Comparison of ENCODE assay signal across 18 cellular contexts in the genomic region with DNA sequence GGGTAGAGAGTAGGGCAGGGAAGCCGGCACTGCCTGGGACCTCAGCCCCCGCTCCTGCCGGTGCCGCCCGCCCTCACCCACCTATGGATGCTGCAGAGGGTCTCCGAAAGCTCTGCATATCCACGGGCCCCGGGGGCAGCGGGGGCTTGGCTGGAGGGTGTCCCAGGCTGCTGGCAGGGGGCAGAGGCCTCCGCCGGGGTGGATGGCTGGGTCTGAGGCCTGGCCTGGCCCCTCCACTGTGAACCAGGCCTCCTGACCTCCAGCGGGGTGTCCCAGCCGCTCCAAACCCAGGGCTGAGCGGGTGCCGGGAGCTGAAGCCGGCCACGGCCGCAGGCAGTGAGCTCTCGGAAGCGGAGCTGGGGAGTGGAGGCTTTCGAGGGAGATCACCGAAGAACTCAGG. TPM values are rescaled to one million over a fixed set of nuclear protein-coding genes. Genes with fewer than 3 reads are reported as not detected.
DNase-seq lines count a peak whose midpoint lies in the region; ATAC-seq and TF ChIP-seq lines count a peak whose summit lies in the region.
"Had no signal": no experiment of that assay in that cellular context is flagged by ENCODE, and none has a peak within 500 bp of the region (broad histone marks: within the 10 kb centered on the region; RNA-seq: fewer than 3 reads in every experiment).

No MANE protein-coding gene starts in this region.

- no peak overlapping the region for H2BK5ac ChIP-seq in mesenchymal stem cell (ENCODE audit: low read depth, low read length, poor library complexity, severe bottlenecking)

- H2AFZ ChIP-seq in mesenchymal stem cell (ENCODE audit: low read depth, low read length) = no peak overlapping the region
- H2AFZ ChIP-seq: GM23248 had no signal

- H3K79me1 ChIP-seq in mesenchymal stem cell (replicated peaks; ENCODE audit: low read length, poor library complexity, severe bottlenecking) = no peaks in the 10 kb centered on the region

- WGBS in mesenchymal stem cell = 91% methylated on average over 22 of the region's 22 CpGs

- H3K9me3 Mint-ChIP-seq in CD14-positive monocyte = peaks cover 0 to 1% (median 0%) of the 10 kb centered on the region in 7 donors
- no peaks in the 10 kb centered on the region for H3K9me3 Mint-ChIP-seq in stimulated activated memory B cell treated with anti-CD40 and anti-IgM and Interleukin-4, amounts not matched to agents 10 μg/mL and 1 μg/mL and 100 μg/mL, for 72 hours
- H3K9me3 Mint-ChIP-seq: CD4-positive, alpha-beta T cell; HFFc6 had no signal

- no peak overlapping the region for H2BK12ac ChIP-seq in mesenchymal stem cell (ENCODE audit: low read length in 2 of 2)

- no peak overlapping the region for H2BK120ac ChIP-seq in mesenchymal stem cell (ENCODE audit: low read depth, low read length)

- H3K9me3 ChIP-seq in NT2/D1 (ENCODE audit: insufficient read depth, low read length) = no peaks in the 10 kb centered on the region
- no peaks in the 10 kb centered on the region for H3K9me3 ChIP-seq in mesenchymal stem cell (ENCODE audit: control insufficient read depth, low read length)
- H3K9me3 ChIP-seq in left lung = no peaks in the 10 kb centered on the region
- H3K9me3 ChIP-seq: Caco-2 had no signal

- peaks cover 0 to 4% (median 0%) of the 10 kb centered on the region in 3 donors for H3K27me3 Mint-ChIP-seq in CD14-positive monocyte (ENCODE audit: low read depth in 3 of 3)
- peaks cover 11% of the 10 kb centered on the region for H3K27me3 Mint-ChIP-seq in stimulated activated memory B cell treated with anti-CD40 and anti-IgM and Interleukin-4, amounts not matched to agents 10 μg/mL and 1 μg/mL and 100 μg/mL, for 72 hours
- H3K27me3 Mint-ChIP-seq: B cell; CD4-positive, alpha-beta T cell had no signal

- H3K4me3 Mint-ChIP-seq in CD14-positive monocyte = peak overlapping the region; percentile 7 to 52
- no peak overlapping the region for H3K4me3 Mint-ChIP-seq in stimulated activated memory B cell treated with anti-CD40 and anti-IgM and Interleukin-4, amounts not matched to agents 10 μg/mL and 1 μg/mL and 100 μg/mL, for 72 hours
- H3K4me3 Mint-ChIP-seq: B cell; CD4-positive, alpha-beta T cell; HFFc6 had no signal

- no peak overlapping the region for H3K14ac ChIP-seq in mesenchymal stem cell (ENCODE audit: low read length in 2 of 2)

- H3K4me1 ChIP-seq in NT2/D1 (ENCODE audit: insufficient read depth, insufficient read length) = peaks cover 28% of the 10 kb centered on the region
- H3K4me1 ChIP-seq in mesenchymal stem cell (ENCODE audit: control insufficient read depth, insufficient read depth, low read depth, low read length) = peaks cover 12% of the 10 kb centered on the region
- H3K4me1 ChIP-seq in left lung = peaks cover 0 to 82% of the 10 kb centered on the region in 2 donors
- H3K4me1 ChIP-seq: Caco-2 had no signal

- no peak overlapping the region for H3K4me3 ChIP-seq in NT2/D1 (ENCODE audit: insufficient read length, low read depth)
- no peak overlapping the region for H3K4me3 ChIP-seq in mesenchymal stem cell (ENCODE audit: insufficient read depth in 1 of 2, low read depth in 1 of 2, low read length in 2 of 2)
- no peak overlapping the region for H3K4me3 ChIP-seq in left lung
- H3K4me3 ChIP-seq: GM23248, K562 had no signal

- no peaks in the 10 kb centered on the region for H3K27me3 ChIP-seq in NT2/D1 (ENCODE audit: insufficient read depth, insufficient read length)
- H3K27me3 ChIP-seq in mesenchymal stem cell (ENCODE audit: control insufficient read depth in 1 of 2, insufficient read depth in 1 of 2, low read length in 2 of 2) = peaks cover 0 to 4% of the 10 kb centered on the region in 2 experiments
- H3K27me3 ChIP-seq in left lung = no peaks in the 10 kb centered on the region

- H3K4ac ChIP-seq in mesenchymal stem cell (ENCODE audit: low read depth in 1 of 2, low read length in 2 of 2) = no peak overlapping the region

- no peak overlapping the region for H3K23ac ChIP-seq in mesenchymal stem cell (ENCODE audit: low read length in 2 of 2)

- H3K4me2 ChIP-seq in mesenchymal stem cell (ENCODE audit: low read length, poor library complexity, severe bottlenecking) = no peak overlapping the region

- H4K91ac ChIP-seq in mesenchymal stem cell (ENCODE audit: low read length) = no peak overlapping the region

- H2BK15ac ChIP-seq in mesenchymal stem cell (ENCODE audit: low read depth, poor library complexity, severe bottlenecking) = no peak overlapping the region

- H3K27ac ChIP-seq in mesenchymal stem cell (ENCODE audit: low read length, poor library complexity, severe bottlenecking) (no peak overlapping the region), left lung (peak overlapping the region in 1 of 2 donors; percentile 85)
- H3K27ac ChIP-seq: GM23248 had no signal

- H2AK5ac ChIP-seq in mesenchymal stem cell (ENCODE audit: low read length, severe bottlenecking) = no peak overlapping the region

- ATAC-seq in stimulated activated memory B cell treated with anti-CD40 and anti-IgM and Interleukin-4, amounts not matched to agents 10 μg/mL and 1 μg/mL and 100 μg/mL, for 72 hours = peak; percentile 37
- no peak for ATAC-seq in left lung
- ATAC-seq: HCT116, K562 had no signal

- intact Hi-C loops in CD14-positive monocyte (cut with micrococcal nuclease) (no loop called here), left lung (cut with DNase I) (no loop called here)

- H4K8ac ChIP-seq in mesenchymal stem cell (ENCODE audit: low read length) = peak overlapping the region; percentile 8

- TF ChIP-seq CTCF in CD14-positive monocyte (IDR thresholded peaks at IDR 0.05) (no peak), left lung (IDR thresholded peaks at IDR 0.05) (no peak)

- DNase-seq in CD14-positive monocyte (ENCODE audit: low spot score) (no peak), NT2/D1 (ENCODE audit: low read depth, low spot score) (no peak), mesenchymal stem cell (no peak), OCI-M2 (lab: John Stamatoyannopoulos, UW; ENCODE audit: unreplicated experiment) (no peak), cerebellar nuclear complex (lab: John Stamatoyannopoulos, UW) (no peak), left lung (no peak)
- DNase-seq: C1 segment of cervical spinal cord; Caco-2; CD4-positive, alpha-beta T cell; GM23248; H7; HFFc6; IMR-90 had no signal

- H3K9ac ChIP-seq in NT2/D1 (ENCODE audit: insufficient read length, low read depth) (peak overlapping the region; percentile 57), mesenchymal stem cell (ENCODE audit: low read length) (no peak overlapping the region)
- H3K9ac ChIP-seq: GM23248 had no signal

- H3K36me3 ChIP-seq in NT2/D1 (ENCODE audit: insufficient read depth, insufficient read length, low read length) (no peaks in the 10 kb centered on the region), mesenchymal stem cell (ENCODE audit: control insufficient read depth in 1 of 2, insufficient read depth in 2 of 2, low read depth in 1 of 2, low read length in 2 of 2) (peaks cover 0 to 3% of the 10 kb centered on the region in 2 experiments), left lung (peaks cover 0 to 27% of the 10 kb centered on the region in 2 donors)

- H3K36me3 Mint-ChIP-seq in CD14-positive monocyte = peaks cover 37 to 72% of the 10 kb centered on the region in 2 donors
- H3K36me3 Mint-ChIP-seq in stimulated activated memory B cell treated with anti-CD40 and anti-IgM and Interleukin-4, amounts not matched to agents 10 μg/mL and 1 μg/mL and 100 μg/mL, for 72 hours = no peaks in the 10 kb centered on the region

- H3K4me1 Mint-ChIP-seq in CD14-positive monocyte = peaks cover 74% of the 10 kb centered on the region
- H3K4me1 Mint-ChIP-seq in stimulated activated memory B cell treated with anti-CD40 and anti-IgM and Interleukin-4, amounts not matched to agents 10 μg/mL and 1 μg/mL and 100 μg/mL, for 72 hours = no peaks in the 10 kb centered on the region

- H3K18ac ChIP-seq in mesenchymal stem cell (ENCODE audit: low read depth in 1 of 2, low read length in 2 of 2) = no peak overlapping the region

- peak overlapping the region in 2 of 7 donors; percentile 63 to 80 for H3K27ac Mint-ChIP-seq in CD14-positive monocyte
- no peak overlapping the region for H3K27ac Mint-ChIP-seq in stimulated activated memory B cell treated with anti-CD40 and anti-IgM and Interleukin-4, amounts not matched to agents 10 μg/mL and 1 μg/mL and 100 μg/mL, for 72 hours
- H3K27ac Mint-ChIP-seq: B cell; CD4-positive, alpha-beta T cell; HFFc6 had no signal

RNA-seq across cellular contexts. Expression of a gene that starts 4.1 kb away (rescaled TPM):
- polyA plus RNA-seq in CD14-positive monocyte = 10 to 100 TPM; 43.3 to 69.0 TPM
- polyA plus RNA-seq in mesenchymal stem cell (2013, experiment 1 of 2) = 0.03 TPM
- not detected for polyA plus RNA-seq in mesenchymal stem cell (2013, experiment 2 of 2)
- total RNA-seq in left lung = 10 to 100 TPM; 10.7 to 26.8 TPM
- total RNA-seq: A172, Caco-2, GM23248, IMR-90 had no signal
- polyA plus RNA-seq: GM23248 had no signal

RNA-seq across cellular contexts. Expression of a gene that starts 15.7 kb away (rescaled TPM):
- 1 to 10 TPM; 4.1 to 4.7 TPM for polyA plus RNA-seq in CD14-positive monocyte
- 21.2 TPM for polyA plus RNA-seq in mesenchymal stem cell (2013, experiment 1 of 2)
- 19.1 TPM for polyA plus RNA-seq in mesenchymal stem cell (2013, experiment 2 of 2)
- total RNA-seq in left lung = 10 to 100 TPM; 15.4 to 19.2 TPM

RNA-seq across cellular contexts. Expression of a gene that starts 53.5 kb away (rescaled TPM):
- 100 to 1,000 TPM in 1 of 2 donors, 10 to 100 TPM in 1; 77.0 to 116 TPM for polyA plus RNA-seq in CD14-positive monocyte
- 84.5 TPM for polyA plus RNA-seq in mesenchymal stem cell (2013, experiment 1 of 2)
- polyA plus RNA-seq in mesenchymal stem cell (2013, experiment 2 of 2) = 82.9 TPM
- 100 to 1,000 TPM; 121 to 163 TPM for total RNA-seq in left lung
